Comparison of ENCODE assay signal across 7 cellular contexts in the genomic region with DNA sequence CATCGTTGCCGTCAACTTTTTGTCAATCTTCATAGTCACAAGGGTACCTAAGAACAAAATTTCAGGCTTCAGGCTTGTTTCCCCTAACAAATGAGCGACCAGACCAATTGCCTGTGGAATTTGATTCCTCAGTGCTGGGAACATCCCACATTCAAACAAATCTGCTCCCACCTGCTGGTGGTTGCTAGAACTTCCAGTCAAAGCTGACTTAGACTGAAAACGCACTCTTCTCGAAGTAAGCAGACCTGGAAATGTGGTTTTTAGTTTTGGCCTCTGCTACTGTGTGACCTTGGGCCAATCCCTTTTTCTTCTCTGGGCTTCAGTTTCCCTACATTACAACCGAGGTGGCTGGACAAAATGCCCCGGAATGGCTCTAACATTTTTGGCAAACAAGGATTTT.
DNase-seq lines count a peak whose midpoint lies in the region; FAIRE-seq and TF ChIP-seq lines count a peak whose summit lies in the region.

No MANE protein-coding gene starts in this region.

- no peak for FAIRE-seq in RCC 7860 (lab: Jason Lieb, UNC)

- no peak for DNase-seq in GM10248 (ENCODE audit: extremely low spot score)
- peak; percentile 24 for DNase-seq in HK-2 (ENCODE audit: unreplicated experiment)
- DNase-seq in RCC 7860 (ENCODE audit: low spot score), result peak; percentile 11
- DNase-seq in fibroblast of gingiva (ENCODE audit: low read depth), result peak; percentile 46
- DNase-seq in retina, result peak; percentile 50
- DNase-seq in GOT3 (lab: John Stamatoyannopoulos, UW), result no peak
- no peak for DNase-seq in activated naive CD4-positive, alpha-beta T cell (lab: John Stamatoyannopoulos, UW)

- CTCF ChIA-PET in GM10248 (lab: Yijun Ruan, JAX), result interaction anchor here (1.7 to 2.5 kb wide), 2 partner anchors 881 to 883 kb away, joined by 4 to 12 read pairs; no protein-coding TSS in a partner anchor

- POLR2A ChIA-PET in GM10248 (lab: Yijun Ruan, JAX), result no interaction called here

- peak; percentile 37 for TF ChIP-seq CTCF in GM10248 (IDR thresholded peaks at IDR 0.05; ENCODE audit: control extremely low read depth, extremely low read depth, low read depth, missing control alignments)

Comparison
In these comparisons a context has a peak if more than half of its experiments do, and no peak if none do; other contexts are left out.
1. DNase-seq: peak in HK-2 (single experiment), RCC 7860 (single experiment), fibroblast of gingiva (single experiment) and retina (single experiment); none in GM10248 (single experiment), GOT3 (single experiment) and activated naive CD4-positive, alpha-beta T cell (0 of 4).